Comparison of ENCODE assay signal across 8 cellular contexts in the genomic region with DNA sequence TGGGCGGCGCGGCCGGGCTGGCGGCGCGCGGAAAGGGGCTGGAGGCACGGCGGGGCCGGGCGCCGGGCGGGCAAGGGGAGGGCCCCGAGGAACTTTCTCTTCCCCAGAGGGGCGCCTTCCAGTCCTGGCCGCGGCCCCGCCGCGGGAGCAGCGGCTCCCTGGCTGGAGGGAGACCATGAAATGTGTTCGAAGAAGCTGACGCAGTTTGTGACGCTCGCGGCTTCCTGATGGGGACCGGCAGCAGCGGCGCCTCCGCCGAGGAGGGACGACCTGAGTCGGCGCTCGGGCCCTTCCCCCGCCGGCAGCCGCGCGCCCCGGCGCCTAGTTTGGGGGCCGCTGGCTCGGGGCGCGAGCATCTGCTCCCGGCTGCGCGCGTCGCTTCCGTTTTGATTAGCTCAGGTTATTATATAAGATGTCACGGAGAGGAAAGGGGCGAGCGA. TPM values are rescaled to one million over a fixed set of nuclear protein-coding genes. Genes with fewer than 3 reads are reported as not detected.
A peak's percentile ranks its signal among the peaks of the same experiment; 100 is the strongest.
DNase-seq lines count a peak whose midpoint lies in the region; ATAC-seq and TF ChIP-seq lines count a peak whose summit lies in the region.

No MANE protein-coding gene starts in this region.

- H3K36me3 Mint-ChIP-seq in activated T-helper 17 cell treated with anti-CD3 and anti-CD28 coated beads, Interleukin-2, amount 50 U/mL, for 72 hours (ENCODE audit: low read depth) = peaks cover 20% of the 10 kb centered on the region
- H3K36me3 Mint-ChIP-seq in nephron (ENCODE audit: low read depth) = no peaks in the 10 kb centered on the region

- no peaks in the 10 kb centered on the region for H3K9me2 ChIP-seq in OCI-LY1 (ENCODE audit: low read depth, low read length)

- H3K27me3 Mint-ChIP-seq in activated T-helper 17 cell treated with anti-CD3 and anti-CD28 coated beads, Interleukin-2, amount 50 U/mL, for 72 hours = no peaks in the 10 kb centered on the region
- H3K27me3 Mint-ChIP-seq in nephron (ENCODE audit: low read depth) = peaks cover 66% of the 10 kb centered on the region

- no peaks in the 10 kb centered on the region for H3K36me3 ChIP-seq in OCI-LY1 (ENCODE audit: insufficient read depth, low read length)

- H2AFZ ChIP-seq in OCI-LY1 (ENCODE audit: low read length) = no peak overlapping the region

- POLR2A ChIA-PET in AG04450 (lab: Yijun Ruan, JAX) = interaction anchor here (0.5 to 1.7 kb wide), 5 partner anchors 10 to 757 kb away, joined by 3 to 6 read pairs (median 5); partner anchors contain the start of gene RPP30

- H3K9me3 Mint-ChIP-seq in activated T-helper 17 cell treated with anti-CD3 and anti-CD28 coated beads, Interleukin-2, amount 50 U/mL, for 72 hours = peaks cover 11% of the 10 kb centered on the region
- peaks cover 5% of the 10 kb centered on the region for H3K9me3 Mint-ChIP-seq in nephron

- TF ChIP-seq CTCF in AG04450 (IDR thresholded peaks at IDR 0.05; ENCODE audit: low read depth, low read length) (no peak), OCI-LY1 (IDR thresholded peaks at IDR 0.05; ENCODE audit: low read length) (no peak), fibroblast of mammary gland (conservative IDR thresholded peaks at IDR 0.05; ENCODE audit: control insufficient read depth, insufficient read depth, low read depth, low read length) (no peak), nephron (IDR thresholded peaks at IDR 0.05; ENCODE audit: unreplicated experiment in 3 of 3) (no peak)

- peak overlapping the region; percentile 97 for H3K27ac Mint-ChIP-seq in activated T-helper 17 cell treated with anti-CD3 and anti-CD28 coated beads, Interleukin-2, amount 50 U/mL, for 72 hours
- H3K27ac Mint-ChIP-seq in nephron = no peak overlapping the region

- H3K27ac ChIP-seq in AG04450 (ENCODE audit: low read depth, low read length) (no peak overlapping the region), OCI-LY1 (ENCODE audit: low read depth, low read length, poor library complexity, severe bottlenecking) (peak overlapping the region; percentile 62)

- DNase-seq in AG04450 (ENCODE audit: low read depth, low spot score) (no peak), fibroblast of mammary gland (ENCODE audit: low read depth) (peak; percentile 61)
- DNase-seq in stimulated activated naive CD8-positive, alpha-beta T cell treated with anti-CD3 and anti-CD28 coated beads, Interleukin-15, Interleukin-2, amounts not matched to agents 100 U/mL and 50 U/mL, for 24 hours = peak; percentile 76

- H3K27me3 ChIP-seq in AG04450 (ENCODE audit: control insufficient read depth, insufficient read depth, low read length) = peaks cover 5% of the 10 kb centered on the region
- H3K27me3 ChIP-seq in OCI-LY1 (ENCODE audit: insufficient read depth, low read length) = no peaks in the 10 kb centered on the region

- H3K4me2 ChIP-seq in OCI-LY1 (ENCODE audit: low read length) = peak overlapping the region; percentile 73

- H3K4me1 Mint-ChIP-seq in activated T-helper 17 cell treated with anti-CD3 and anti-CD28 coated beads, Interleukin-2, amount 50 U/mL, for 72 hours = peaks cover 39% of the 10 kb centered on the region
- H3K4me1 Mint-ChIP-seq in nephron = peaks cover 16% of the 10 kb centered on the region

- peak overlapping the region; percentile 78 for H3K4me3 Mint-ChIP-seq in activated T-helper 17 cell treated with anti-CD3 and anti-CD28 coated beads, Interleukin-2, amount 50 U/mL, for 72 hours
- H3K4me3 Mint-ChIP-seq in nephron = peak overlapping the region; percentile 80 to 87 (median 84)

- no peaks in the 10 kb centered on the region for H3K9me3 ChIP-seq in AG04450 (ENCODE audit: control insufficient read depth, insufficient read depth, low read length)
- H3K9me3 ChIP-seq in OCI-LY1 (ENCODE audit: low read length) = no peaks in the 10 kb centered on the region

- CTCF ChIA-PET in AG04450 (lab: Charles Lee) = interaction anchor here (1.0 kb wide), 1 partner anchor 88 kb away, joined by 5 read pairs; no protein-coding TSS in a partner anchor

- H3K4me1 ChIP-seq in OCI-LY1 (ENCODE audit: insufficient read depth, low read length, severe bottlenecking) = peaks cover 15% of the 10 kb centered on the region

- no peaks in the 10 kb centered on the region for H4K20me1 ChIP-seq in OCI-LY1 (ENCODE audit: insufficient read depth, low read length)

- no peaks in the 10 kb centered on the region; the same call in 1 of the 2 replicates for H3F3A ChIP-seq in OCI-LY1 (ENCODE audit: insufficient read depth, low read length)

- peak overlapping the region; percentile 75 for H3K4me3 ChIP-seq in AG04450 (ENCODE audit: low read depth, low read length)
- H3K4me3 ChIP-seq in OCI-LY1 (ENCODE audit: low read depth, low read length, poor library complexity, severe bottlenecking) = peak overlapping the region; percentile 74
- H3K4me3 ChIP-seq in fibroblast of mammary gland (ENCODE audit: control insufficient read depth, low read depth, low read length) = peak overlapping the region; percentile 70

- peak overlapping the region; percentile 75 for H3K9ac ChIP-seq in OCI-LY1 (ENCODE audit: low read length)

- H3K79me2 ChIP-seq in OCI-LY1 (ENCODE audit: insufficient read depth, low read length) = peaks cover 30% of the 10 kb centered on the region

- ATAC-seq in GM18861 (IDR thresholded peaks at IDR 0.05; ENCODE audit: unreplicated experiment) (peak; percentile 33), HG03066 (IDR thresholded peaks at IDR 0.05; ENCODE audit: low read depth, unreplicated experiment) (peak; percentile 46)
- peak; percentile 46 for ATAC-seq in activated T-helper 17 cell treated with anti-CD3 and anti-CD28 coated beads, Interleukin-2, amount 50 U/mL, for 72 hours (replicated peaks)
- ATAC-seq in stimulated activated naive CD8-positive, alpha-beta T cell treated with anti-CD3 and anti-CD28 coated beads, Interleukin-15, Interleukin-2, amounts not matched to agents 100 U/mL and 50 U/mL, for 24 hours = peak; percentile 47

RNA-seq across cellular contexts. Expression of gene PCGF5, which starts 57.2 kb away (rescaled TPM):
- polyA plus RNA-seq in AG04450 (2011; rRNA removed) = 11.9 and 13.8 TPM in 2 replicates
- polyA minus RNA-seq in AG04450 (2011; rRNA and poly(A)+ RNA removed) = 12.4 and 19.2 TPM in 2 replicates
- 10 to 100 TPM; 32.9 to 37.3 TPM for total RNA-seq in activated T-helper 17 cell treated with anti-CD3 and anti-CD28 coated beads, Interleukin-2, amount 50 U/mL, for 72 hours
